Comparison of ENCODE assay signal across 17 cellular contexts in genomic region chrX:66676990-66677389, GRCh38. TPM values are rescaled to one million over a fixed set of nuclear protein-coding genes. Genes with fewer than 3 reads are reported as not detected.
A peak's percentile ranks its signal among the peaks of the same experiment; 100 is the strongest.
DNase-seq lines count a peak whose midpoint lies in the region; ATAC-seq and TF ChIP-seq lines count a peak whose summit lies in the region.
"Had no signal": no experiment of that assay in that cellular context is flagged by ENCODE, and none has a peak within 500 bp of the region (broad histone marks: within the 10 kb centered on the region; RNA-seq: fewer than 3 reads in every experiment).

No MANE protein-coding gene starts in this region.

- dilution Hi-C loops in mammary epithelial cell (cut with HindIII; ENCODE audit: low sequenced_read_pairs), result no loop called here

- H3K9ac ChIP-seq in Karpas-422 (ENCODE audit: low read length) (no peak overlapping the region), mammary epithelial cell (ENCODE audit: insufficient read depth, low read length) (peak overlapping the region; percentile 40)
- H3K9ac ChIP-seq: parathyroid adenoma had no signal

- H3K4me1 ChIP-seq in Karpas-422 (ENCODE audit: low read length), result no peaks in the 10 kb centered on the region
- peaks cover 22% of the 10 kb centered on the region for H3K4me1 ChIP-seq in mammary epithelial cell (ENCODE audit: insufficient read depth, low read length)
- H3K4me1 ChIP-seq in tibial artery, result no peaks in the 10 kb centered on the region
- H3K4me1 ChIP-seq: parathyroid adenoma, Peyer's patch had no signal

- H3K27ac ChIP-seq in Karpas-422 (ENCODE audit: low read length) (no peak overlapping the region), mammary epithelial cell (ENCODE audit: insufficient read depth, low read depth, low read length) (peak overlapping the region; percentile 79), tibial artery (no peak overlapping the region)
- H3K27ac ChIP-seq: parathyroid adenoma, Peyer's patch, thoracic aorta had no signal

- H3K4me3 ChIP-seq in AG09309 (ENCODE audit: control insufficient read depth, low read depth, low read length), result no peak overlapping the region
- H3K4me3 ChIP-seq in Karpas-422 (ENCODE audit: low read length), result 0 out of 2 replicates have a peak overlapping the region, but pooled peaks have one; percentile 25
- H3K4me3 ChIP-seq in mammary epithelial cell (replicated peaks in 1 of 3; ENCODE audit: insufficient read depth in 1 of 3, low read depth in 2 of 3, low read length in 3 of 3), result no peak overlapping the region
- H3K4me3 ChIP-seq in tibial artery, result no peak overlapping the region
- H3K4me3 ChIP-seq: Peyer's patch, thoracic aorta had no signal

- 30% methylated on average over 2 of the region's 2 CpGs for WGBS in mammary epithelial cell (ENCODE audit: low coverage, missing lambda C conversion rate)

- TF ChIP-seq CTCF in AG09309 (IDR thresholded peaks at IDR 0.05; ENCODE audit: control insufficient read depth, insufficient read depth, low read depth, low read length, missing control alignments) (no peak), mammary epithelial cell (conservative IDR thresholded peaks at IDR 0.05 in 1 of 2, IDR thresholded peaks at IDR 0.05 in 1 of 2; ENCODE audit: extremely low read depth in 1 of 2, insufficient read depth in 1 of 2, low read depth in 1 of 2, low read length in 2 of 2) (no peak), tibial artery (IDR thresholded peaks at IDR 0.05) (no peak)

- H4K20me1 ChIP-seq in Karpas-422 (ENCODE audit: insufficient read depth, low read depth, low read length), result no peaks in the 10 kb centered on the region
- no peaks in the 10 kb centered on the region for H4K20me1 ChIP-seq in mammary epithelial cell (ENCODE audit: insufficient read depth, low read length)

- intact Hi-C loops in mammary epithelial cell (cut with micrococcal nuclease) (loop anchor here (5.0 kb wide), 1 partner anchor 365 kb away; no protein-coding TSS in a partner anchor), tibial artery (cut with DNase I; ENCODE audit: low total_unique reads) (no loop called here)

- no peaks in the 10 kb centered on the region for H3K79me2 ChIP-seq in Karpas-422 (ENCODE audit: low read length)
- no peaks in the 10 kb centered on the region for H3K79me2 ChIP-seq in mammary epithelial cell (ENCODE audit: insufficient read depth, low read length)
- H3K79me2 ChIP-seq: parathyroid adenoma had no signal

- ATAC-seq in GM18867 (IDR thresholded peaks at IDR 0.05; ENCODE audit: unreplicated experiment) (no peak), HG02763 (IDR thresholded peaks at IDR 0.05; ENCODE audit: unreplicated experiment) (no peak), HG03135 (IDR thresholded peaks at IDR 0.05; ENCODE audit: unreplicated experiment) (no peak)
- ATAC-seq: activated CD4-positive, alpha-beta T cell treated with anti-CD3 and anti-CD28 coated beads for 36 hours; activated naive CD8-positive, alpha-beta T cell treated with anti-CD3 and anti-CD28 coated beads, Interleukin-2, amount 50 U/mL, for 24 hours; T-helper 17 cell had no signal

- in situ Hi-C loops in mammary epithelial cell (cut with MboI; ENCODE audit: low sequenced_read_pairs in 2 of 2), result no loop called here

- BruUV-seq in mammary epithelial cell (replicated peaks; lab: Mats Ljungman, UMichigan), result no TSS peak

- no peak overlapping the region for H2AFZ ChIP-seq in Karpas-422 (ENCODE audit: low read length)
- no peak overlapping the region for H2AFZ ChIP-seq in mammary epithelial cell (ENCODE audit: low read depth, low read length)
- H2AFZ ChIP-seq: parathyroid adenoma had no signal

- DNase-seq in AG09309 (ENCODE audit: low read depth), result peak; percentile 60
- no peak for DNase-seq in Karpas-422
- peak; percentile 74 for DNase-seq in mammary epithelial cell
- peak; percentile 6 for DNase-seq in kidney glomerular epithelial cell (lab: John Stamatoyannopoulos, UW)
- DNase-seq in tibial artery, result no peak
- DNase-seq: activated CD4-positive, alpha-beta T cell treated with anti-CD3 and anti-CD28 coated beads for 36 hours; activated naive CD8-positive, alpha-beta T cell treated with anti-CD3 and anti-CD28 coated beads, Interleukin-2, amount 50 U/mL, for 24 hours; DMS153; NCI-H526; Peyer's patch; stimulated activated CD4-positive, alpha-beta T cell treated with anti-CD3 and anti-CD28 coated beads, Interleukin-15, amount 100 ng/mL, for 24 hours; T-helper 17 cell had no signal

- H3K4me2 ChIP-seq in Karpas-422 (ENCODE audit: low read depth, low read length, poor library complexity, severe bottlenecking) (no peak overlapping the region), mammary epithelial cell (ENCODE audit: insufficient read depth, low read depth, low read length) (peak overlapping the region; percentile 47)

- no peaks in the 10 kb centered on the region for H3K9me2 ChIP-seq in Karpas-422 (replicated peaks; ENCODE audit: insufficient read depth, low read length)

- H3K27me3 ChIP-seq in Karpas-422 (ENCODE audit: low read length) (no peaks in the 10 kb centered on the region), mammary epithelial cell (ENCODE audit: insufficient read depth, low read length) (no peaks in the 10 kb centered on the region), tibial artery (no peaks in the 10 kb centered on the region)
- H3K27me3 ChIP-seq: Peyer's patch had no signal

- CTCF ChIA-PET in mammary epithelial cell (lab: Charles Lee; ENCODE audit: low non-redundant PET), result no interaction called here

- no peaks in the 10 kb centered on the region for H3K36me3 ChIP-seq in Karpas-422 (ENCODE audit: insufficient read depth, low read length)
- H3K36me3 ChIP-seq in mammary epithelial cell (ENCODE audit: insufficient read depth, low read length), result no peaks in the 10 kb centered on the region
- no peaks in the 10 kb centered on the region for H3K36me3 ChIP-seq in tibial artery
- H3K36me3 ChIP-seq: Peyer's patch, thoracic aorta had no signal

- H3K9me3 ChIP-seq in Karpas-422 (ENCODE audit: low read length) (peaks cover 61% of the 10 kb centered on the region), mammary epithelial cell (replicated peaks; ENCODE audit: insufficient read depth, low read length) (no peaks in the 10 kb centered on the region), tibial artery (no peaks in the 10 kb centered on the region)
- H3K9me3 ChIP-seq: Peyer's patch, thoracic aorta had no signal

RNA-seq across cellular contexts. Expression of gene EDA2R, which starts 38.1 kb away (rescaled TPM):
- total RNA-seq in Karpas-422 (2014; rRNA removed; shearing (Covaris generic); ENCODE audit: low replicate concordance), result not detected in 2 replicates
- total RNA-seq in mammary epithelial cell, result 10 to 100 TPM in 1 of 2 donors, 1 to 10 TPM in 1; 8.2 to 12.6 TPM
- 6.9 TPM for polyA plus RNA-seq in mammary epithelial cell
- polyA minus RNA-seq in mammary epithelial cell, result 3.4 TPM

Comparison
In these comparisons a context has a peak if more than half of its experiments do, and no peak if none do; other contexts are left out.
1. DNase-seq: peak in AG09309 (single experiment), mammary epithelial cell (single experiment) and kidney glomerular epithelial cell (single experiment); none in Karpas-422 (single experiment) and tibial artery (0 of 2).